Comparison of ENCODE assay signal across 1 cellular context in the genomic region with DNA sequence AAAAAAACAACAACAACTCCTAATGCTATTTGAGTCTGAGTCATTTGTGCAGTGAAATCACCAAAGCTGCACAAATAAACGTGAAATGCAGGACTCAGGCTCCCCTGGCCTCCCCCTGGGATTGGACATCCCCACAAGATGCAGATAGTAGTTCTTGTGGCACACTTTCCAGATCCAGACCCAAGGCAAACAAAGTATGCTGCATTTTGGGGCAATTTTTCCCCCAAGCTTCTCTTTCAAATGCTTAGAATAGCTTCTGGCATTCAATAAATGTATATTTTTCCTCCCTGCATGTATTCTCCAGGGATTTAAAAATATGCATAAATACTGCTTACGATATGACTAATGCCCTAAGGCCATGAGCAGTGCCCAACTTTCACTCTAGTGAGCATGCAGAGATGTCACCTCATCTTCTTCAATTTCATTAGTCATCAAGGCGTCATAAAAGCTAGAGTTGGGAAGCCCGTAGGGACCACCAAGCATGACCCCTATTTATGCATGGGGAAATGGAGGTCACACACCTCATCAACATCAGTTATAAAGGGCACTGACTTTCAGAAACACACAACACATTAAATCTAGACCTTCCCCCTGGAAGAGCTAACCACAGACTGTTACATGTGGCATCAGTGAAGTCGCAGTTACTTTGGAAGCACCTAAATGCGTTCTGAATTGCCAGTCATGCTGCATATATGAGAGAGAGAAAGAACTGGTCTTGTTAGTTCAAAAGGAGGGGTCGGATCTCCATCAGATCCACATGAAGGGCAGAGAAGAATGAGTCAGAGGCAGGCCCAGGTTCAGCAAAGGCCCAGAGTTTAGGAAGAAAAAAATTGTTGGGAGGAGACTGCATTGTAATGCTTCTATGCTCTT.
TF ChIP-seq lines count a peak whose summit lies in the region.

No MANE protein-coding gene starts in this region.

TF ChIP-seq in GM12878, 131 proteins besides CTCF, POLR2A, EP300 and RAD21 (continued from another document):
- TF ChIP-seq, protein P1, sequence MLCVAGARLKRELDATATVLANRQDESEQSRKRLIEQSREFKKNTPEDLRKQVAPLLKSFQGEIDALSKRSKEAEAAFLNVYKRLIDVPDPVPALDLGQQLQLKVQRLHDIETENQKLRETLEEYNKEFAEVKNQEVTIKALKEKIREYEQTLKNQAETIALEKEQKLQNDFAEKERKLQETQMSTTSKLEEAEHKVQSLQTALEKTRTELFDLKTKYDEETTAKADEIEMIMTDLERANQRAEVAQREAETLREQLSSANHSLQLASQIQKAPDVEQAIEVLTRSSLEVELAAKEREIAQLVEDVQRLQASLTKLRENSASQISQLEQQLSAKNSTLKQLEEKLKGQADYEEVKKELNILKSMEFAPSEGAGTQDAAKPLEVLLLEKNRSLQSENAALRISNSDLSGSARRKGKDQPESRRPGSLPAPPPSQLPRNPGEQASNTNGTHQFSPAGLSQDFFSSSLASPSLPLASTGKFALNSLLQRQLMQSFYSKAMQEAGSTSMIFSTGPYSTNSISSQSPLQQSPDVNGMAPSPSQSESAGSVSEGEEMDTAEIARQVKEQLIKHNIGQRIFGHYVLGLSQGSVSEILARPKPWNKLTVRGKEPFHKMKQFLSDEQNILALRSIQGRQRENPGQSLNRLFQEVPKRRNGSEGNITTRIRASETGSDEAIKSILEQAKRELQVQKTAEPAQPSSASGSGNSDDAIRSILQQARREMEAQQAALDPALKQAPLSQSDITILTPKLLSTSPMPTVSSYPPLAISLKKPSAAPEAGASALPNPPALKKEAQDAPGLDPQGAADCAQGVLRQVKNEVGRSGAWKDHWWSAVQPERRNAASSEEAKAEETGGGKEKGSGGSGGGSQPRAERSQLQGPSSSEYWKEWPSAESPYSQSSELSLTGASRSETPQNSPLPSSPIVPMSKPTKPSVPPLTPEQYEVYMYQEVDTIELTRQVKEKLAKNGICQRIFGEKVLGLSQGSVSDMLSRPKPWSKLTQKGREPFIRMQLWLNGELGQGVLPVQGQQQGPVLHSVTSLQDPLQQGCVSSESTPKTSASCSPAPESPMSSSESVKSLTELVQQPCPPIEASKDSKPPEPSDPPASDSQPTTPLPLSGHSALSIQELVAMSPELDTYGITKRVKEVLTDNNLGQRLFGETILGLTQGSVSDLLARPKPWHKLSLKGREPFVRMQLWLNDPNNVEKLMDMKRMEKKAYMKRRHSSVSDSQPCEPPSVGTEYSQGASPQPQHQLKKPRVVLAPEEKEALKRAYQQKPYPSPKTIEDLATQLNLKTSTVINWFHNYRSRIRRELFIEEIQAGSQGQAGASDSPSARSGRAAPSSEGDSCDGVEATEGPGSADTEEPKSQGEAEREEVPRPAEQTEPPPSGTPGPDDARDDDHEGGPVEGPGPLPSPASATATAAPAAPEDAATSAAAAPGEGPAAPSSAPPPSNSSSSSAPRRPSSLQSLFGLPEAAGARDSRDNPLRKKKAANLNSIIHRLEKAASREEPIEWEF (IDR thresholded peaks at IDR 0.05; ENCODE audit: insufficient replicate concordance, low read depth, low read length) = no peak
- TF ChIP-seq ASH2L (IDR thresholded peaks at IDR 0.05; ENCODE audit: borderline replicate concordance, low read depth) = no peak
